10 cellular contexts compared by ENCODE assay signal in the genomic region with DNA sequence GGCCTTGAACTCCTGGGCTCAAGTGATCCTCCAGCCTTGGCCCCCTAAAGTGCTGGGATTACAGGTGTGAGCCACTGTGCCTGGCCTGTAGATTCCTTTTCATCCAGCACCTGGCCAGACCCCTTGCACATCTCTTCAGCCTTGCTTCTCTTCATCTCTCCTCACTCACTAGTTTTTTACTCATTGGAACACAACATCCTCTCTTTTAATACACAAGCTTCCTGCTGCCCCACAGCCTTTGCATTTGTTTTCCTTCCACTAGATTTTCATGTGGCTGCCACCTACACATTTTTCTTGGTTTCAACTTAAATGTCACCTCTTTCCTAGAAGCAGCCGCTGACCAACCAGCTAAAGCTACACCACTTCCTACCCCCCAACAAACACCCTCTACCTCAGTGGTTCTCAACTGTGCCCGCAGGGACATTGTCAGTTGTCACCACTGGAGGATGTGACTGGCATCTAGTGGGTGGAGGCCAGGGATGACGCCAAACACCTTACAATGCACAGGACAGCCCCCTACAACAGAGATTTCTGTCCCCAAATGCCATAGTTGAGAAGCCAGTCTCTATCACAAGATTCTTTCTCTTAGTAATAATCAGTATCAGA. TPM values are rescaled to one million over a fixed set of nuclear protein-coding genes. Genes with fewer than 3 reads are reported as not detected.
DNase-seq lines count a peak whose midpoint lies in the region; ATAC-seq and TF ChIP-seq lines count a peak whose summit lies in the region.
"Had no signal": no experiment of that assay in that cellular context is flagged by ENCODE, and none has a peak within 500 bp of the region (broad histone marks: within the 10 kb centered on the region; RNA-seq: fewer than 3 reads in every experiment).

No MANE protein-coding gene starts in this region.

- H2BK5ac ChIP-seq in mesenchymal stem cell (ENCODE audit: low read depth, low read length, poor library complexity, severe bottlenecking), result no peak overlapping the region

- peak overlapping the region; percentile 48 for H3K27ac ChIP-seq in CD4-positive, CD25-positive, alpha-beta regulatory T cell (ENCODE audit: insufficient read depth, low read length, poor library complexity, severe bottlenecking)
- H3K27ac ChIP-seq in GM23338 (ENCODE audit: low read depth) (no peak overlapping the region), mesenchymal stem cell (ENCODE audit: low read length, poor library complexity, severe bottlenecking) (no peak overlapping the region)
- H3K27ac ChIP-seq: upper lobe of left lung had no signal

- H3K79me1 ChIP-seq in mesenchymal stem cell (replicated peaks; ENCODE audit: low read length, poor library complexity, severe bottlenecking), result no peaks in the 10 kb centered on the region

- peak overlapping the region; percentile 7 for H3K4me3 ChIP-seq in CD4-positive, CD25-positive, alpha-beta regulatory T cell (ENCODE audit: low read depth, low read length)
- H3K4me3 ChIP-seq in GM23338 (no peak overlapping the region), mesenchymal stem cell (ENCODE audit: insufficient read depth in 1 of 2, low read depth in 1 of 2, low read length in 2 of 2) (no peak overlapping the region)
- H3K4me3 ChIP-seq: upper lobe of left lung had no signal

- peaks cover 4% of the 10 kb centered on the region for H3K36me3 Mint-ChIP-seq in CD4-positive, CD25-positive, alpha-beta regulatory T cell
- H3K36me3 Mint-ChIP-seq in GM23338 (ENCODE audit: low read depth), result no peaks in the 10 kb centered on the region
- peaks cover 0 to 7% (median 0%) of the 10 kb centered on the region in 3 donors for H3K36me3 Mint-ChIP-seq in naive thymus-derived CD8-positive, alpha-beta T cell

- H3K4me3 Mint-ChIP-seq in CD4-positive, CD25-positive, alpha-beta regulatory T cell, result peak overlapping the region in 3 of 4 donors; percentile 0 to 47 (median 19)
- no peak overlapping the region for H3K4me3 Mint-ChIP-seq in GM23338
- peak overlapping the region in 9 of 10 donors; percentile 2 to 63 (median 43) for H3K4me3 Mint-ChIP-seq in naive thymus-derived CD8-positive, alpha-beta T cell

- H3K27me3 Mint-ChIP-seq in CD4-positive, CD25-positive, alpha-beta regulatory T cell, result no peaks in the 10 kb centered on the region
- no peaks in the 10 kb centered on the region for H3K27me3 Mint-ChIP-seq in GM23338 (ENCODE audit: insufficient read depth, low read depth, poor library complexity)
- peaks cover 0 to 2% (median 0%) of the 10 kb centered on the region in 5 donors for H3K27me3 Mint-ChIP-seq in naive thymus-derived CD8-positive, alpha-beta T cell

- H3K14ac ChIP-seq in mesenchymal stem cell (ENCODE audit: low read length in 2 of 2), result no peak overlapping the region

- H3K9me3 Mint-ChIP-seq in CD4-positive, CD25-positive, alpha-beta regulatory T cell, result no peaks in the 10 kb centered on the region
- H3K9me3 Mint-ChIP-seq in GM23338, result no peaks in the 10 kb centered on the region; the same call in 2 of the 3 replicates
- no peaks in the 10 kb centered on the region for H3K9me3 Mint-ChIP-seq in naive thymus-derived CD8-positive, alpha-beta T cell

- no peak overlapping the region for H3K18ac ChIP-seq in mesenchymal stem cell (ENCODE audit: low read depth in 1 of 2, low read length in 2 of 2)

- no peaks in the 10 kb centered on the region for H3K27me3 ChIP-seq in CD4-positive, CD25-positive, alpha-beta regulatory T cell (ENCODE audit: control insufficient read depth, insufficient read depth, low read length)
- no peaks in the 10 kb centered on the region for H3K27me3 ChIP-seq in GM23338 (ENCODE audit: insufficient read depth)
- no peaks in the 10 kb centered on the region for H3K27me3 ChIP-seq in mesenchymal stem cell (ENCODE audit: control insufficient read depth in 1 of 2, insufficient read depth in 1 of 2, low read length in 2 of 2)
- H3K27me3 ChIP-seq: upper lobe of left lung had no signal

- H3K79me2 ChIP-seq in GM23338 (replicated peaks; ENCODE audit: insufficient read depth), result no peaks in the 10 kb centered on the region

- no peaks in the 10 kb centered on the region for H3F3A ChIP-seq in GM23338 (replicated peaks; ENCODE audit: low read depth)

- H3K4me1 Mint-ChIP-seq in CD4-positive, CD25-positive, alpha-beta regulatory T cell, result peaks cover 16 to 57% (median 32%) of the 10 kb centered on the region in 4 donors
- peaks cover 4% of the 10 kb centered on the region; the same call in 2 of the 3 replicates for H3K4me1 Mint-ChIP-seq in GM23338
- peaks cover 13 to 63% (median 57%) of the 10 kb centered on the region in 4 donors for H3K4me1 Mint-ChIP-seq in naive thymus-derived CD8-positive, alpha-beta T cell

- no peak overlapping the region for H4K91ac ChIP-seq in mesenchymal stem cell (ENCODE audit: low read length)

- H3K36me3 ChIP-seq in CD4-positive, CD25-positive, alpha-beta regulatory T cell (ENCODE audit: control insufficient read depth, insufficient read depth, low read length), result no peaks in the 10 kb centered on the region
- H3K36me3 ChIP-seq in GM23338 (ENCODE audit: insufficient read depth), result no peaks in the 10 kb centered on the region
- H3K36me3 ChIP-seq in mesenchymal stem cell (ENCODE audit: control insufficient read depth in 1 of 2, insufficient read depth in 2 of 2, low read depth in 1 of 2, low read length in 2 of 2), result no peaks in the 10 kb centered on the region
- H3K36me3 ChIP-seq: upper lobe of left lung had no signal

- H2AFZ ChIP-seq in GM23338 (0 out of 2 replicates have a peak overlapping the region, but pooled peaks have one; percentile 39), mesenchymal stem cell (ENCODE audit: low read depth, low read length) (no peak overlapping the region)

- WGBS in mesenchymal stem cell, result 86% methylated on average over 3 of the region's 3 CpGs

- no peak overlapping the region for H3K23ac ChIP-seq in mesenchymal stem cell (ENCODE audit: low read length in 2 of 2)

- no peak overlapping the region for H3K4ac ChIP-seq in mesenchymal stem cell (ENCODE audit: low read depth in 1 of 2, low read length in 2 of 2)

- ATAC-seq in CD4-positive, CD25-positive, alpha-beta regulatory T cell (ENCODE audit: low read depth in 2 of 2), result peak; percentile 74 to 85
- ATAC-seq in GM23338, result no peak
- ATAC-seq in naive thymus-derived CD8-positive, alpha-beta T cell, result peak; percentile 90 to 98
- no peak for ATAC-seq in HG03135 (IDR thresholded peaks at IDR 0.05; ENCODE audit: unreplicated experiment)

- no peaks in the 10 kb centered on the region for H3K9me2 ChIP-seq in GM23338 (ENCODE audit: insufficient read depth)

- H2BK120ac ChIP-seq in mesenchymal stem cell (ENCODE audit: low read depth, low read length), result no peak overlapping the region

- no peaks in the 10 kb centered on the region for H3K9me3 ChIP-seq in CD4-positive, CD25-positive, alpha-beta regulatory T cell (ENCODE audit: control insufficient read depth in 2 of 2, low read length in 2 of 2)
- no peaks in the 10 kb centered on the region for H3K9me3 ChIP-seq in mesenchymal stem cell (ENCODE audit: control insufficient read depth, low read length)
- H3K9me3 ChIP-seq: upper lobe of left lung had no signal

- H3K4me2 ChIP-seq in GM23338, result no peak overlapping the region
- H3K4me2 ChIP-seq in mesenchymal stem cell (ENCODE audit: low read length, poor library complexity, severe bottlenecking), result no peak overlapping the region

- no peak overlapping the region for H2BK15ac ChIP-seq in mesenchymal stem cell (ENCODE audit: low read depth, poor library complexity, severe bottlenecking)

- TF ChIP-seq CTCF in GM23338 (conservative IDR thresholded peaks at IDR 0.05; ENCODE audit: low read depth in 2 of 2), result no peak

- no peak overlapping the region for H2BK12ac ChIP-seq in mesenchymal stem cell (ENCODE audit: low read length in 2 of 2)

- no peak overlapping the region for H4K8ac ChIP-seq in mesenchymal stem cell (ENCODE audit: low read length)

- H2AK5ac ChIP-seq in mesenchymal stem cell (ENCODE audit: low read length, severe bottlenecking), result no peak overlapping the region

- peak in 2 of 3 donors; percentile 48 to 96 for DNase-seq in CD4-positive, CD25-positive, alpha-beta regulatory T cell
- DNase-seq in GM23338 (ENCODE audit: low spot score) (no peak), GM19240 (ENCODE audit: insufficient read length, low spot score) (no peak), NCI-H345 (lab: John Stamatoyannopoulos, UW) (no peak), mesenchymal stem cell (no peak)
- peak; percentile 23 to 61 (median 49) for DNase-seq in activated CD8-positive, alpha-beta memory T cell treated with anti-CD3 and anti-CD28 coated beads for 48 hours (ENCODE audit: low read depth in 2 of 3, low spot score in 2 of 3)
- peak in 9 of 10 donors; percentile 6 to 86 (median 63) for DNase-seq in naive thymus-derived CD8-positive, alpha-beta T cell
- DNase-seq: ACHN had no signal

- peaks cover 14% of the 10 kb centered on the region for H3K4me1 ChIP-seq in CD4-positive, CD25-positive, alpha-beta regulatory T cell (ENCODE audit: control insufficient read depth, insufficient read depth, low read length, poor library complexity, severe bottlenecking)
- H3K4me1 ChIP-seq in GM23338 (ENCODE audit: insufficient read depth) (no peaks in the 10 kb centered on the region), mesenchymal stem cell (ENCODE audit: control insufficient read depth, insufficient read depth, low read depth, low read length) (peaks cover 2% of the 10 kb centered on the region)
- H3K4me1 ChIP-seq: upper lobe of left lung had no signal

- POLR2A ChIA-PET in naive thymus-derived CD8-positive, alpha-beta T cell (lab: Charles Lee), result interaction anchor here (0.6 to 1.9 kb wide), 3 partner anchors 21 to 117 kb away, joined by 3 to 7 read pairs (median 3); a partner anchor contains a TSS

- H4K20me1 ChIP-seq in GM23338 (replicated peaks; ENCODE audit: insufficient read depth), result no peaks in the 10 kb centered on the region

- H3K9ac ChIP-seq in mesenchymal stem cell (ENCODE audit: low read length), result no peak overlapping the region

- peak overlapping the region; percentile 73 to 98 (median 78) for H3K27ac Mint-ChIP-seq in CD4-positive, CD25-positive, alpha-beta regulatory T cell
- no peak overlapping the region for H3K27ac Mint-ChIP-seq in GM23338
- peak overlapping the region; percentile 67 to 89 (median 84) for H3K27ac Mint-ChIP-seq in naive thymus-derived CD8-positive, alpha-beta T cell

TF ChIP-seq in GM23338, 12 proteins besides CTCF, POLR2A, EP300 and RAD21 (continues in another document):
- TF ChIP-seq POLR2AphosphoS5 (IDR thresholded peaks at IDR 0.05; ENCODE audit: low read depth) (no peak), EZH2 (IDR thresholded peaks at IDR 0.05; ENCODE audit: low read depth, unreplicated experiment) (no peak)

RNA-seq across cellular contexts. Expression of a gene that starts 33.7 kb away (rescaled TPM):
- total RNA-seq in CD4-positive, CD25-positive, alpha-beta regulatory T cell, result 7.9 TPM
- 1 to 10 TPM; 1.7 to 8.2 (median 3.7) TPM for polyA plus RNA-seq in CD4-positive, CD25-positive, alpha-beta regulatory T cell
- total RNA-seq in GM23338 (2014; rRNA removed; shearing (Covaris generic)), result not detected in 2 replicates
- polyA plus RNA-seq in GM23338 (2016; fragmentation: Nextera tagmentation; extraction: Ambion mirVana), result not detected in 2 replicates
- 10 to 100 TPM; 26.5 to 30.2 TPM for total RNA-seq in naive thymus-derived CD8-positive, alpha-beta T cell
- polyA plus RNA-seq in naive thymus-derived CD8-positive, alpha-beta T cell, result 1 to 10 TPM; 2.3 to 4.7 (median 4.6) TPM
- polyA plus RNA-seq in mesenchymal stem cell (2013, experiment 1 of 2), result 0.14 TPM
- polyA plus RNA-seq in mesenchymal stem cell (2013, experiment 2 of 2), result not detected

Comparison
In these comparisons a context has a peak if more than half of its experiments do, and no peak if none do; other contexts are left out.
1. ATAC-seq: peak in CD4-positive, CD25-positive, alpha-beta regulatory T cell (2 of 2) and naive thymus-derived CD8-positive, alpha-beta T cell (2 of 2); none in GM23338 (single experiment) and HG03135 (single experiment).
2. DNase-seq: peak in CD4-positive, CD25-positive, alpha-beta regulatory T cell (2 of 3), activated CD8-positive, alpha-beta memory T cell treated with anti-CD3 and anti-CD28 coated beads for 48 hours (3 of 3) and naive thymus-derived CD8-positive, alpha-beta T cell (9 of 10); none in GM23338 (single experiment), GM19240 (single experiment), NCI-H345 (single experiment) and mesenchymal stem cell (single experiment).